14 cellular contexts compared by ENCODE assay signal in genomic region chr4:149145803-149146202, GRCh38.
DNase-seq lines count a peak whose midpoint lies in the region; ATAC-seq and TF ChIP-seq lines count a peak whose summit lies in the region.
"Had no signal": no experiment of that assay in that cellular context is flagged by ENCODE, and none has a peak within 500 bp of the region (broad histone marks: within the 10 kb centered on the region; RNA-seq: fewer than 3 reads in every experiment).

No MANE protein-coding gene starts in this region.

- H3K4me2 ChIP-seq in SK-N-SH: no peak overlapping the region
- H3K4me2 ChIP-seq in skeletal muscle satellite cell (ENCODE audit: low read length): peak overlapping the region; percentile 0

- H3K27me3 ChIP-seq in SK-N-SH (ENCODE audit: insufficient read depth) (no peaks in the 10 kb centered on the region), skeletal muscle satellite cell (ENCODE audit: control insufficient read depth, insufficient read depth, low read length) (no peaks in the 10 kb centered on the region)

- no peak for TF ChIP-seq RAD21 in SK-N-SH (IDR thresholded peaks at IDR 0.05; ENCODE audit: low read length)

- no peaks in the 10 kb centered on the region for H3K9me2 ChIP-seq in SK-N-SH

- no peaks in the 10 kb centered on the region for H3F3A ChIP-seq in SK-N-SH (replicated peaks; ENCODE audit: insufficient read depth)

- H3K4me1 ChIP-seq in SK-N-SH (ENCODE audit: control insufficient read depth in 1 of 2, insufficient read depth in 2 of 2, low read depth in 1 of 2, low read length in 1 of 2): peaks cover 0 to 11% of the 10 kb centered on the region in 2 experiments; a peak in 1 of 4 replicates
- peaks cover 18% of the 10 kb centered on the region for H3K4me1 ChIP-seq in skeletal muscle satellite cell (ENCODE audit: control insufficient read depth, insufficient read depth, low read length)

- H3K79me2 ChIP-seq in SK-N-SH (ENCODE audit: insufficient read depth): no peaks in the 10 kb centered on the region

- peak overlapping the region; percentile 39; the same call in 1 of the 2 replicates for H2AFZ ChIP-seq in SK-N-SH (ENCODE audit: low read depth)

- DNase-seq in GM04504 (ENCODE audit: low read depth) (peak; percentile 58), SK-N-SH (no peak), fibroblast of villous mesenchyme (ENCODE audit: low read depth) (peak; percentile 53), retina (no peak), H4 (ENCODE audit: low spot score) (no peak)
- DNase-seq: DMS79, NCI-H774, T-helper 17 cell had no signal

- CTCF ChIA-PET in SK-N-SH (lab: Yijun Ruan, JAX): no interaction called here

- 6% methylated on average over 2 of the region's 2 CpGs for WGBS in SK-N-SH (ENCODE audit: low lambda C conversion rate)

- H3K27ac ChIP-seq in SK-N-SH (ENCODE audit: low read depth in 2 of 2, low read length in 1 of 2): no peak overlapping the region; a peak in 1 of 4 replicates

- ATAC-seq in HG03139 (IDR thresholded peaks at IDR 0.05; ENCODE audit: unreplicated experiment): no peak
- ATAC-seq: activated CD4-positive, CD25-positive, alpha-beta regulatory T cell treated with anti-CD3 and anti-CD28 coated beads, Interleukin-2, amount 50 U/mL, for 24 hours; HCT116; Right ventricle myocardium inferior; T-helper 17 cell had no signal

- no peaks in the 10 kb centered on the region for H4K20me1 ChIP-seq in SK-N-SH (ENCODE audit: insufficient read depth)

- POLR2A ChIA-PET in SK-N-SH (lab: Yijun Ruan, JAX): no interaction called here

- no peak for TF ChIP-seq CTCF in SK-N-SH (IDR thresholded peaks at IDR 0.05)
- TF ChIP-seq CTCF in fibroblast of villous mesenchyme (IDR thresholded peaks at IDR 0.05; ENCODE audit: insufficient read depth, low read depth, low read length): no peak

- H3K9me3 ChIP-seq in SK-N-SH (no peaks in the 10 kb centered on the region), skeletal muscle satellite cell (replicated peaks; ENCODE audit: low read length) (no peaks in the 10 kb centered on the region)

- no peak overlapping the region for H3K9ac ChIP-seq in SK-N-SH
- H3K9ac ChIP-seq in skeletal muscle satellite cell (ENCODE audit: low read depth, low read length): no peak overlapping the region

- H3K36me3 ChIP-seq in SK-N-SH (replicated peaks in 1 of 2; ENCODE audit: control insufficient read depth in 1 of 2, insufficient read depth in 2 of 2, low read length in 1 of 2): no peaks in the 10 kb centered on the region
- H3K36me3 ChIP-seq in skeletal muscle satellite cell (ENCODE audit: insufficient read depth, low read length): no peaks in the 10 kb centered on the region

- H3K4me3 ChIP-seq in SK-N-SH (ENCODE audit: low read depth in 2 of 2, low read length in 1 of 2) (no peak overlapping the region), fibroblast of villous mesenchyme (ENCODE audit: low read depth, low read length) (no peak overlapping the region), skeletal muscle satellite cell (ENCODE audit: low read length) (no peak overlapping the region)
- H3K4me3 ChIP-seq: lung had no signal

- no peak; a peak in 1 of 4 replicates for TF ChIP-seq EP300 in SK-N-SH (IDR thresholded peaks at IDR 0.05; ENCODE audit: borderline replicate concordance in 1 of 2, low read depth in 1 of 2, low read length in 1 of 2)

TF ChIP-seq in SK-N-SH, 30 proteins besides CTCF, POLR2A, EP300 and RAD21 (continues in another document):
- no peak for TF ChIP-seq NRF1 (IDR thresholded peaks at IDR 0.05; ENCODE audit: low read depth, low read length)
- TF ChIP-seq RFX5 (IDR thresholded peaks at IDR 0.05; ENCODE audit: low read length): no peak
- TF ChIP-seq FOXJ3 (CRISPR knock-in tag; IDR thresholded peaks at IDR 0.05): no peak
- no peak for TF ChIP-seq ELF1 (IDR thresholded peaks at IDR 0.05)
- peak; percentile 35; the same call in 1 of the 2 replicates for TF ChIP-seq JUND (IDR thresholded peaks at IDR 0.05)
- no peak for TF ChIP-seq YY1 (IDR thresholded peaks at IDR 0.05; ENCODE audit: low read depth)
- TF ChIP-seq MEF2A (IDR thresholded peaks at IDR 0.05; ENCODE audit: borderline replicate concordance, low read depth): no peak
- no peak for TF ChIP-seq MXI1 (IDR thresholded peaks at IDR 0.05; ENCODE audit: low read depth, low read length)
- TF ChIP-seq USF2 (IDR thresholded peaks at IDR 0.05; ENCODE audit: borderline replicate concordance, low read depth, low read length): no peak
- TF ChIP-seq GATA2 (CRISPR knock-in tag; IDR thresholded peaks at IDR 0.05): no peak
- no peak for TF ChIP-seq TEAD4 (IDR thresholded peaks at IDR 0.05; ENCODE audit: borderline replicate concordance, insufficient read depth)
- TF ChIP-seq FOXM1 (IDR thresholded peaks at IDR 0.05; ENCODE audit: low read depth): no peak
- no peak for TF ChIP-seq IRF3 (IDR thresholded peaks at IDR 0.05; ENCODE audit: low read depth, low read length)
- no peak for TF ChIP-seq GABPA (IDR thresholded peaks at IDR 0.05; ENCODE audit: low read depth)
- TF ChIP-seq FOSL2 (IDR thresholded peaks at IDR 0.05; ENCODE audit: borderline replicate concordance, low read depth): peak; percentile 9; the same call in 1 of the 2 replicates
- no peak for TF ChIP-seq REST (IDR thresholded peaks at IDR 0.05; ENCODE audit: low read depth, low read length)
- no peak for TF ChIP-seq EZH2phosphoT487 (IDR thresholded peaks at IDR 0.05; ENCODE audit: borderline replicate concordance, low read depth)
- TF ChIP-seq MAX (IDR thresholded peaks at IDR 0.05; ENCODE audit: low read depth): peak; percentile 61
- TF ChIP-seq USF1 (IDR thresholded peaks at IDR 0.05; ENCODE audit: borderline replicate concordance, low read depth): peak; percentile 46; the same call in 1 of the 2 replicates
- TF ChIP-seq TAF1 (IDR thresholded peaks at IDR 0.05; ENCODE audit: borderline replicate concordance, low read depth, low read length): no peak
- TF ChIP-seq POLR2AphosphoS5 (IDR thresholded peaks at IDR 0.05; ENCODE audit: low read depth, low read length): no peak
- TF ChIP-seq PBX3 (IDR thresholded peaks at IDR 0.05): peak; percentile 66

Comparison
In these comparisons a context has a peak if more than half of its experiments do, and no peak if none do; other contexts are left out.
1. DNase-seq: peak in GM04504 (single experiment) and fibroblast of villous mesenchyme (single experiment); none in SK-N-SH (single experiment), retina (single experiment) and H4 (single experiment).